Comparison of ENCODE assay signal across 11 cellular contexts in genomic region chr16:89402962-89403361, GRCh38.
A peak's percentile ranks its signal among the peaks of the same experiment; 100 is the strongest.
DNase-seq lines count a peak whose midpoint lies in the region; ATAC-seq lines count a peak whose summit lies in the region.
"Had no signal": no experiment of that assay in that cellular context is flagged by ENCODE, and none has a peak within 500 bp of the region (broad histone marks: within the 10 kb centered on the region; RNA-seq: fewer than 3 reads in every experiment).

No MANE protein-coding gene starts in this region.

- H3K4me1 ChIP-seq in BLaER1, result peaks cover 73% of the 10 kb centered on the region

- H3K36me3 ChIP-seq in BLaER1, result peaks cover 60% of the 10 kb centered on the region
- H3K36me3 ChIP-seq: brain microvascular endothelial cell, pancreas, tibial nerve had no signal

- H4K20me1 ChIP-seq in BLaER1, result peaks cover 97% of the 10 kb centered on the region

- H3K27me3 Mint-ChIP-seq in activated T-helper 1 cell treated with anti-CD3 and anti-CD28 coated beads, Interleukin-12 subunit alpha, Interleukin-12 subunit beta, Interleukin-2, Interleukin-4 antibody, amounts not matched to agents 30 ng/mL and 10 ng/mL and 1 ng/mL, durations not matched to agents 14 hours and 24 hours and 36 hours (ENCODE audit: insufficient read depth), result no peaks in the 10 kb centered on the region
- no peaks in the 10 kb centered on the region for H3K27me3 Mint-ChIP-seq in memory B cell

- H3K4me3 ChIP-seq in BLaER1, result no peak overlapping the region
- H3K4me3 ChIP-seq: pancreas, tibial nerve had no signal

- 0 out of 2 replicates have a peak overlapping the region, but pooled peaks have one; percentile 49 for H3K9ac ChIP-seq in BLaER1

- peaks cover 49% of the 10 kb centered on the region for H3K4me1 Mint-ChIP-seq in activated T-helper 1 cell treated with anti-CD3 and anti-CD28 coated beads, Interleukin-12 subunit alpha, Interleukin-12 subunit beta, Interleukin-2, Interleukin-4 antibody, amounts not matched to agents 30 ng/mL and 10 ng/mL and 1 ng/mL, durations not matched to agents 14 hours and 24 hours and 36 hours (ENCODE audit: low read depth)
- peaks cover 54% of the 10 kb centered on the region for H3K4me1 Mint-ChIP-seq in memory B cell

- peak overlapping the region; percentile 20; the same call in 1 of the 2 replicates for H3K27ac ChIP-seq in BLaER1
- H3K27ac ChIP-seq: brain microvascular endothelial cell, tibial nerve had no signal

- ATAC-seq in memory B cell (ENCODE audit: low read depth), result peak; percentile 88
- ATAC-seq in GM19455 (IDR thresholded peaks at IDR 0.05; ENCODE audit: unreplicated experiment), result no peak
- ATAC-seq in GM18520 (IDR thresholded peaks at IDR 0.05; ENCODE audit: unreplicated experiment), result no peak
- ATAC-seq in HG03571 (IDR thresholded peaks at IDR 0.05; ENCODE audit: unreplicated experiment), result no peak
- ATAC-seq: pancreas had no signal

- peak overlapping the region; percentile 65 for H3K27ac Mint-ChIP-seq in activated T-helper 1 cell treated with anti-CD3 and anti-CD28 coated beads, Interleukin-12 subunit alpha, Interleukin-12 subunit beta, Interleukin-2, Interleukin-4 antibody, amounts not matched to agents 30 ng/mL and 10 ng/mL and 1 ng/mL, durations not matched to agents 14 hours and 24 hours and 36 hours
- H3K27ac Mint-ChIP-seq in memory B cell, result peak overlapping the region; percentile 93

- no peaks in the 10 kb centered on the region for H3K9me3 Mint-ChIP-seq in activated T-helper 1 cell treated with anti-CD3 and anti-CD28 coated beads, Interleukin-12 subunit alpha, Interleukin-12 subunit beta, Interleukin-2, Interleukin-4 antibody, amounts not matched to agents 30 ng/mL and 10 ng/mL and 1 ng/mL, durations not matched to agents 14 hours and 24 hours and 36 hours
- no peaks in the 10 kb centered on the region for H3K9me3 Mint-ChIP-seq in memory B cell

- peak overlapping the region; percentile 59 for H3K4me2 ChIP-seq in BLaER1

- DNase-seq in ELR (ENCODE audit: low read depth) (peak; percentile 39), memory B cell (ENCODE audit: low spot score in 2 of 2) (peak; percentile 41 to 59), nucleus accumbens (lab: John Stamatoyannopoulos, UW) (no peak)
- no peak for DNase-seq in activated T-helper 1 cell treated with anti-CD3 and anti-CD28 coated beads, Interleukin-12 subunit alpha, Interleukin-12 subunit beta, Interleukin-2, Interleukin-4 antibody, amounts not matched to agents 30 ng/mL and 10 ng/mL and 1 ng/mL, durations not matched to agents 14 hours and 24 hours and 36 hours (ENCODE audit: low spot score)
- DNase-seq: brain microvascular endothelial cell, pancreas had no signal

- H3K36me3 Mint-ChIP-seq in activated T-helper 1 cell treated with anti-CD3 and anti-CD28 coated beads, Interleukin-12 subunit alpha, Interleukin-12 subunit beta, Interleukin-2, Interleukin-4 antibody, amounts not matched to agents 30 ng/mL and 10 ng/mL and 1 ng/mL, durations not matched to agents 14 hours and 24 hours and 36 hours (ENCODE audit: low read depth), result peaks cover 7% of the 10 kb centered on the region
- no peaks in the 10 kb centered on the region for H3K36me3 Mint-ChIP-seq in memory B cell

- no peaks in the 10 kb centered on the region for H3K9me3 ChIP-seq in BLaER1
- H3K9me3 ChIP-seq: pancreas, tibial nerve had no signal

- no peaks in the 10 kb centered on the region for H3K27me3 ChIP-seq in BLaER1
- H3K27me3 ChIP-seq: brain microvascular endothelial cell, pancreas, tibial nerve had no signal

- H3K4me3 Mint-ChIP-seq in activated T-helper 1 cell treated with anti-CD3 and anti-CD28 coated beads, Interleukin-12 subunit alpha, Interleukin-12 subunit beta, Interleukin-2, Interleukin-4 antibody, amounts not matched to agents 30 ng/mL and 10 ng/mL and 1 ng/mL, durations not matched to agents 14 hours and 24 hours and 36 hours, result no peak overlapping the region
- no peak overlapping the region for H3K4me3 Mint-ChIP-seq in memory B cell

- intact Hi-C loops in activated T-helper 1 cell treated with anti-CD3 and anti-CD28 coated beads, Interleukin-12 subunit alpha, Interleukin-12 subunit beta, Interleukin-2, Interleukin-4 antibody, amounts not matched to agents 30 ng/mL and 10 ng/mL and 1 ng/mL, durations not matched to agents 14 hours and 24 hours and 36 hours (cut with micrococcal nuclease), result no loop called here

Comparison
In these comparisons a context has a peak if more than half of its experiments do, and no peak if none do; other contexts are left out.
1. DNase-seq: peak in ELR (single experiment) and memory B cell (2 of 2); none in activated T-helper 1 cell treated with anti-CD3 and anti-CD28 coated beads, Interleukin-12 subunit alpha, Interleukin-12 subunit beta, Interleukin-2, Interleukin-4 antibody, amounts not matched to agents 30 ng/mL and 10 ng/mL and 1 ng/mL, durations not matched to agents 14 hours and 24 hours and 36 hours (single experiment) and nucleus accumbens (0 of 56).